In genomic region chr6:118124851-118125250, GRCh38 we compare ENCODE assay signal across 27 cellular contexts.
"Had no signal": no experiment of that assay in that cellular context is flagged by ENCODE, and none has a peak within 500 bp of the region (broad histone marks: within the 10 kb centered on the region; RNA-seq: fewer than 3 reads in every experiment).

No MANE protein-coding gene starts in this region.

- H3K4me3 ChIP-seq: ovary, psoas muscle, right lobe of liver, sigmoid colon, stomach, suprapubic skin, testis, tibial artery, transverse colon, upper lobe of right lung, uterus had no signal

- H3K36me3 ChIP-seq: neutrophil, ovary, right lobe of liver, sigmoid colon, stomach, suprapubic skin, tibial artery, transverse colon, upper lobe of right lung, uterus had no signal

- H3K27ac ChIP-seq: neutrophil, ovary, parathyroid adenoma, psoas muscle, right lobe of liver, sigmoid colon, stomach, suprapubic skin, testis, tibial artery, transverse colon, upper lobe of right lung, uterus had no signal

- H3K9me3 ChIP-seq: neutrophil, ovary, psoas muscle, right lobe of liver, sigmoid colon, suprapubic skin, testis, tibial artery, transverse colon, upper lobe of right lung, uterus had no signal

- DNase-seq: naive thymus-derived CD8-positive, alpha-beta T cell; nephron progenitor cell; nucleus accumbens; ovary; posterior cingulate gyrus; psoas muscle; right cardiac atrium; right lobe of liver; sigmoid colon; small intestine; stimulated activated CD4-positive, alpha-beta T cell treated with anti-CD3 and anti-CD28 coated beads, Interleukin-15, amount 100 ng/mL, for 24 hours; stimulated activated CD4-positive, alpha-beta T cell treated with anti-CD3 and anti-CD28 coated beads, Interleukin-2, amount 100 ng/mL, for 24 hours; stimulated activated CD4-positive, alpha-beta T cell treated with anti-CD3 and anti-CD28 coated beads, Interleukin-2, amount 100 ng/mL, for 48 hours; stimulated activated CD4-positive, alpha-beta T cell treated with anti-CD3 and anti-CD28 coated beads, Interleukin-4, amount 100 ng/mL, for 24 hours; stimulated activated naive B cell treated with anti-CD40 and anti-IgM and Interleukin-4, amounts not matched to agents 10 μg/mL and 1 μg/mL and 100 μg/mL, for 72 hours; stimulated activated naive CD4-positive, alpha-beta T cell treated with Interleukin-2 at 50 U/mL for 16 hours; stomach; testis; tibial artery; transverse colon; upper lobe of right lung; uterus had no signal

- H3K4me1 ChIP-seq: parathyroid adenoma, psoas muscle, right lobe of liver, sigmoid colon, suprapubic skin, testis, tibial artery, transverse colon, upper lobe of right lung, uterus had no signal

- ATAC-seq: naive thymus-derived CD8-positive, alpha-beta T cell; natural killer cell treated with Interleukin-12 subunit alpha and Interleukin-12 subunit beta and Interleukin-15 and Interleukin-18, amount 100 ng/mL, for 72 hours; psoas muscle; right cardiac atrium; right lobe of liver; stimulated activated effector memory CD8-positive, alpha-beta T cell treated with anti-CD3 and anti-CD28 coated beads, Interleukin-12 subunit alpha, Interleukin-12 subunit beta, amount 100 ng/mL, for 72 hours; stimulated activated naive B cell treated with anti-CD40 and anti-IgM and Interleukin-4, amounts not matched to agents 10 μg/mL and 1 μg/mL and 100 μg/mL, for 72 hours; upper lobe of right lung had no signal

- H3K27me3 ChIP-seq: neutrophil, ovary, right lobe of liver, sigmoid colon, stomach, suprapubic skin, testis, tibial artery, transverse colon, upper lobe of right lung, uterus had no signal
